12 cellular contexts compared by ENCODE assay signal in the genomic region with DNA sequence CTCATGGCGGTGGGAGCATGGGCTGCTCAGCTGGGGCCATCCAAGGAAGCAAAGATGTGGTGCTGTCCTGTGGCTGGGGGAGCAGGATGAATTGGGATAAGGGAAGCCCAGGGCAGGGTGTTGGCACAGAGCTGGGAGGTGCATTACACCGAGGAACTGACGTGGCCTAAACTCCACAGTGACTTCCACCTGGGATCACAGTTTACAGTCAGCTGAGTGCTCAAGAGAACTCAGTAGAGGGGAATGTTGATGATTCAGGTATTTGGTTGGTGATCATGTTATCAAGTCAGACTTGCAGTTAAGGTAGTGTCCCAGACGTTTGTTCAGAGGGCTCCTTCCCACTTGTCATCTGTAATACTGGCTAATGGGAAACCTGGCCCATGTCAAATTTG.
DNase-seq lines count a peak whose midpoint lies in the region; ATAC-seq and TF ChIP-seq lines count a peak whose summit lies in the region.
"Had no signal": no experiment of that assay in that cellular context is flagged by ENCODE, and none has a peak within 500 bp of the region (broad histone marks: within the 10 kb centered on the region; RNA-seq: fewer than 3 reads in every experiment).

No MANE protein-coding gene starts in this region.

- CTCF ChIA-PET in activated CD4-positive, alpha-beta T cell treated with anti-CD3 and anti-CD28 coated beads, Interleukin-2, amount 10 ng/mL, durations not matched to agents 7 days and 5 days (lab: Charles Lee): interaction anchor here (1.5 kb wide), 1 partner anchor 9 kb away, joined by 6 read pairs; no protein-coding TSS in a partner anchor

- H3K9ac ChIP-seq in BLaER1 treated with 17β-estradiol and CSF1 and Interleukin-3, amounts not matched to agents 10 nM and 100 nM: peak overlapping the region; percentile 32 to 75 (median 66); a peak in 16 of 22 replicates
- H3K9ac ChIP-seq in endodermal cell (ENCODE audit: extremely low read depth, low read length, poor library complexity, severe bottlenecking): no peak overlapping the region

- TF ChIP-seq CTCF in endodermal cell (conservative IDR thresholded peaks at IDR 0.05) (no peak), glutamatergic neuron (IDR thresholded peaks at IDR 0.05; ENCODE audit: partially characterized antibody, unreplicated experiment) (no peak)

- no peaks in the 10 kb centered on the region for H3K27me3 Mint-ChIP-seq in endodermal cell (ENCODE audit: insufficient read depth)
- no peaks in the 10 kb centered on the region for H3K27me3 Mint-ChIP-seq in activated CD4-positive, alpha-beta T cell treated with anti-CD3 and anti-CD28 coated beads, Interleukin-2, amount 10 ng/mL, durations not matched to agents 7 days and 5 days
- peaks cover 3% of the 10 kb centered on the region for H3K27me3 Mint-ChIP-seq in glutamatergic neuron (ENCODE audit: unreplicated experiment)
- H3K27me3 Mint-ChIP-seq: IgD-negative memory B cell had no signal

- H3K4me3 Mint-ChIP-seq in endodermal cell (no peak overlapping the region), glutamatergic neuron (ENCODE audit: unreplicated experiment) (no peak overlapping the region)
- H3K4me3 Mint-ChIP-seq in activated CD4-positive, alpha-beta T cell treated with anti-CD3 and anti-CD28 coated beads, Interleukin-2, amount 10 ng/mL, durations not matched to agents 7 days and 5 days: no peak overlapping the region

- H3K9me3 Mint-ChIP-seq in endodermal cell: no peaks in the 10 kb centered on the region
- H3K9me3 Mint-ChIP-seq in activated CD4-positive, alpha-beta T cell treated with anti-CD3 and anti-CD28 coated beads, Interleukin-2, amount 10 ng/mL, durations not matched to agents 7 days and 5 days: no peaks in the 10 kb centered on the region
- H3K9me3 Mint-ChIP-seq in glutamatergic neuron (ENCODE audit: unreplicated experiment): no peaks in the 10 kb centered on the region
- H3K9me3 Mint-ChIP-seq: IgD-negative memory B cell had no signal

- no peaks in the 10 kb centered on the region for H3K27me3 ChIP-seq in BLaER1 treated with 17β-estradiol and CSF1 and Interleukin-3, amounts not matched to agents 10 nM and 100 nM
- H3K27me3 ChIP-seq in endodermal cell (ENCODE audit: control insufficient read depth, insufficient read depth, low read length, poor library complexity, severe bottlenecking) (no peaks in the 10 kb centered on the region), muscle layer of duodenum (ENCODE audit: low read depth, low read length) (no peaks in the 10 kb centered on the region)

- POLR2A ChIA-PET in activated CD4-positive, alpha-beta T cell treated with anti-CD3 and anti-CD28 coated beads, Interleukin-2, amount 10 ng/mL, durations not matched to agents 7 days and 5 days (lab: Charles Lee): no interaction called here

- H4K20me1 ChIP-seq in BLaER1 treated with 17β-estradiol and CSF1 and Interleukin-3, amounts not matched to agents 10 nM and 100 nM: peaks cover 6 to 93% (median 38%) of the 10 kb centered on the region in 11 experiments; a peak in 14 of 22 replicates

- peaks cover 9% of the 10 kb centered on the region for H3K36me3 Mint-ChIP-seq in endodermal cell (ENCODE audit: low read depth)
- peaks cover 30% of the 10 kb centered on the region for H3K36me3 Mint-ChIP-seq in activated CD4-positive, alpha-beta T cell treated with anti-CD3 and anti-CD28 coated beads, Interleukin-2, amount 10 ng/mL, durations not matched to agents 7 days and 5 days (ENCODE audit: low read depth)
- H3K36me3 Mint-ChIP-seq in glutamatergic neuron (ENCODE audit: unreplicated experiment): no peaks in the 10 kb centered on the region

- H3K4me3 ChIP-seq in BLaER1 treated with 17β-estradiol and CSF1 and Interleukin-3, amounts not matched to agents 10 nM and 100 nM: peak overlapping the region in 2 of 10 experiments; percentile 2 to 17; a peak in 2 of 20 replicates
- no peak overlapping the region for H3K4me3 ChIP-seq in endodermal cell (ENCODE audit: low read length)
- no peak overlapping the region for H3K4me3 ChIP-seq in muscle layer of duodenum (ENCODE audit: low read depth in 1 of 2, low read length in 2 of 2)

- H3K27ac ChIP-seq in BLaER1 treated with 17β-estradiol and CSF1 and Interleukin-3, amounts not matched to agents 10 nM and 100 nM: peak overlapping the region; percentile 28 to 85 (median 75); a peak in 20 of 22 replicates
- H3K27ac ChIP-seq in endodermal cell (ENCODE audit: low read depth, low read length) (no peak overlapping the region), muscle layer of duodenum (ENCODE audit: low read length) (peak overlapping the region; percentile 76)

- H3K4me1 Mint-ChIP-seq in endodermal cell: peaks cover 12% of the 10 kb centered on the region
- peaks cover 80% of the 10 kb centered on the region for H3K4me1 Mint-ChIP-seq in activated CD4-positive, alpha-beta T cell treated with anti-CD3 and anti-CD28 coated beads, Interleukin-2, amount 10 ng/mL, durations not matched to agents 7 days and 5 days
- peaks cover 24% of the 10 kb centered on the region for H3K4me1 Mint-ChIP-seq in glutamatergic neuron (ENCODE audit: low read depth, unreplicated experiment)

- peak overlapping the region; percentile 73 to 94 (median 88) for H3K4me2 ChIP-seq in BLaER1 treated with 17β-estradiol and CSF1 and Interleukin-3, amounts not matched to agents 10 nM and 100 nM

- peak overlapping the region; percentile 44 for H3K27ac Mint-ChIP-seq in endodermal cell
- H3K27ac Mint-ChIP-seq in activated CD4-positive, alpha-beta T cell treated with anti-CD3 and anti-CD28 coated beads, Interleukin-2, amount 10 ng/mL, durations not matched to agents 7 days and 5 days: no peak overlapping the region
- no peak overlapping the region for H3K27ac Mint-ChIP-seq in glutamatergic neuron (ENCODE audit: unreplicated experiment)

- DNase-seq in M059J (ENCODE audit: low read depth): peak; percentile 12
- DNase-seq in endodermal cell: no peak
- DNase-seq in kidney glomerular epithelial cell (lab: John Stamatoyannopoulos, UW): no peak
- no peak for DNase-seq in activated CD4-positive, alpha-beta T cell treated with anti-CD3 and anti-CD28 coated beads, Interleukin-2, amount 10 ng/mL, durations not matched to agents 7 days and 5 days
- no peak for DNase-seq in glutamatergic neuron
- DNase-seq: activated CD8-positive, alpha-beta memory T cell treated with anti-CD3 and anti-CD28 coated beads for 24 hours; foreskin melanocyte; SHP77 treated with DMSO at 0.1 percent for 48 hours had no signal

- peaks cover 76 to 100% (median 94%) of the 10 kb centered on the region in 10 experiments for H3K4me1 ChIP-seq in BLaER1 treated with 17β-estradiol and CSF1 and Interleukin-3, amounts not matched to agents 10 nM and 100 nM
- peaks cover 10% of the 10 kb centered on the region for H3K4me1 ChIP-seq in endodermal cell (ENCODE audit: control insufficient read depth, insufficient read depth, low read length)
- H3K4me1 ChIP-seq in muscle layer of duodenum (ENCODE audit: control insufficient read depth in 1 of 2, insufficient read depth in 2 of 2, low read length in 2 of 2): peaks cover 22 to 65% of the 10 kb centered on the region in 2 donors

- no peaks in the 10 kb centered on the region for H3K9me3 ChIP-seq in BLaER1 treated with 17β-estradiol and CSF1 and Interleukin-3, amounts not matched to agents 10 nM and 100 nM (replicated peaks in 1 of 11)
- H3K9me3 ChIP-seq in endodermal cell (ENCODE audit: control insufficient read depth, low read length) (no peaks in the 10 kb centered on the region), muscle layer of duodenum (ENCODE audit: control insufficient read depth in 1 of 2, low read length in 2 of 2) (no peaks in the 10 kb centered on the region)

- ATAC-seq in HG03342 (IDR thresholded peaks at IDR 0.05; ENCODE audit: unreplicated experiment): no peak

- WGBS in endodermal cell (ENCODE audit: insufficient coverage in 1 of 2, insufficient read length in 1 of 2), 2 experiments: 87 to 93% methylated on average over 3 to 4 of the region's 4 CpGs

- H3K36me3 ChIP-seq in BLaER1 treated with 17β-estradiol and CSF1 and Interleukin-3, amounts not matched to agents 10 nM and 100 nM: peaks cover 28 to 61% (median 37%) of the 10 kb centered on the region in 11 experiments; a peak in 21 of 22 replicates
- peaks cover 12% of the 10 kb centered on the region for H3K36me3 ChIP-seq in endodermal cell (ENCODE audit: control insufficient read depth, insufficient read depth, low read length)
- no peaks in the 10 kb centered on the region for H3K36me3 ChIP-seq in muscle layer of duodenum (ENCODE audit: control insufficient read depth in 1 of 2, insufficient read depth in 2 of 2, low read length in 2 of 2)
